2 cellular contexts compared by ENCODE assay signal in genomic region chr1:212027717-212028116, GRCh38.
TF ChIP-seq lines count a peak whose summit lies in the region.

No MANE protein-coding gene starts in this region.

TF ChIP-seq in HCT116, 20 proteins besides CTCF, POLR2A, EP300 and RAD21:
- TF ChIP-seq SP1 (IDR thresholded peaks at IDR 0.05; ENCODE audit: low read depth) = 0 out of 2 replicates have a peak, but pooled peaks have one; percentile 14
- TF ChIP-seq FOSL1 (IDR thresholded peaks at IDR 0.05; ENCODE audit: low read depth) = peak; percentile 51
- 0 out of 2 replicates have a peak, but pooled peaks have one; percentile 49 for TF ChIP-seq CBX3 (IDR thresholded peaks at IDR 0.05; ENCODE audit: low read depth)
- TF ChIP-seq EGR1 (IDR thresholded peaks at IDR 0.05; ENCODE audit: low read depth) = peak; percentile 56
- peak; percentile 93 for TF ChIP-seq CEBPB (IDR thresholded peaks at IDR 0.05; ENCODE audit: low read depth)
TF ChIP-seq in HCT116: peak in this region for 5; not testable (repeated sequence) for 15.

TF ChIP-seq in HepG2, 621 proteins besides CTCF, POLR2A, EP300 and RAD21:
- 0 out of 2 replicates have a peak, but pooled peaks have one; percentile 19 for TF ChIP-seq FOSL2 (CRISPR knock-in tag; IDR thresholded peaks at IDR 0.05)
